10 cellular contexts compared by ENCODE assay signal in the genomic region with DNA sequence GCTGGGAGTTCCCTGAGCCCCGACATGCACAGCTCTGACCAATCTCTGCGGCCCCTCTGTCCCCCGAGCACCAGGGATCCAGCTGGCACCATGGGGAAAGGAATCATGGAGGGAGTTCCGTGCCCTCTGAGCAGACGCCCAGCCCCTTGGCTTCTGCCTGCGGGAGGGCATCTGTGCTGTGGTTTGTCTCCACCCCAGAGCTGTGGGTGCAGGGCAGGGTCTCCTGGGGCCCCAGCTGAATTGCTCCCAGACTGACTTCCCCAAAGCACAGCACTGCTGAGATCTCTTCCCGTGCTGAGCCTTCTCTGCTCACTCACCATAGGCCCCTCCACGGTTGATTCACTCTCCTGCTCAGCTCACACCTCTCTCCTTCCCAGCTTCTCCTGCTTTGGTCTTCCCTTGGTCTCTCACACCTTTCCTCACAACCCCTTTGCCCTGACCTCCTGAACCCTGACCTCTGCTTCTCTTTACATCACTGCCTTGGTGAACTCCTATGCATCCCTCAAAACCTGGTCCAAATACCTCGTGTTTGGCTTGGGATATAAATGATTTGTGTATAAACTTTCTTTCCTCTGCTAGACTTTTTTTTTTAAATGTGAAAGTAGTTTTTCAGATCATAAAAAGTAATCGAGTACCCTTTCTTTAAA.
DNase-seq lines count a peak whose midpoint lies in the region; ATAC-seq and TF ChIP-seq lines count a peak whose summit lies in the region.
"Had no signal": no experiment of that assay in that cellular context is flagged by ENCODE, and none has a peak within 500 bp of the region (broad histone marks: within the 10 kb centered on the region; RNA-seq: fewer than 3 reads in every experiment).

No MANE protein-coding gene starts in this region.

- H3K4me2 ChIP-seq in Karpas-422 (ENCODE audit: low read depth, low read length, poor library complexity, severe bottlenecking), result peak overlapping the region; percentile 58

- peaks cover 92% of the 10 kb centered on the region for H3K4me1 Mint-ChIP-seq in CD4-positive, alpha-beta T cell (ENCODE audit: low read depth)
- H3K4me1 Mint-ChIP-seq in activated naive CD8-positive, alpha-beta T cell treated with anti-CD3 and anti-CD28 coated beads, Interleukin-2, amount 10 ng/mL, durations not matched to agents 7 days and 5 days, result peaks cover 71% of the 10 kb centered on the region
- H3K4me1 Mint-ChIP-seq in naive thymus-derived CD8-positive, alpha-beta T cell, result peaks cover 66 to 99% (median 96%) of the 10 kb centered on the region in 4 donors
- peaks cover 11% of the 10 kb centered on the region for H3K4me1 Mint-ChIP-seq in mesothelial cell of epicardium

- H3K9me3 ChIP-seq in CD4-positive, alpha-beta T cell (ENCODE audit: control insufficient read depth, low read length), result no peaks in the 10 kb centered on the region
- H3K9me3 ChIP-seq in Karpas-422 (ENCODE audit: low read length) (no peaks in the 10 kb centered on the region), SJCRH30 (replicated peaks) (no peaks in the 10 kb centered on the region)

- no peak overlapping the region for H2AFZ ChIP-seq in Karpas-422 (ENCODE audit: low read length)

- peak; percentile 10 for ATAC-seq in CD4-positive, alpha-beta T cell (ENCODE audit: poor library complexity)
- ATAC-seq in activated naive CD8-positive, alpha-beta T cell treated with anti-CD3 and anti-CD28 coated beads, Interleukin-2, amount 10 ng/mL, durations not matched to agents 7 days and 5 days (ENCODE audit: low read depth), result no peak
- ATAC-seq in naive thymus-derived CD8-positive, alpha-beta T cell, result peak in 1 of 2 donors; percentile 12

- no peaks in the 10 kb centered on the region for H3K9me2 ChIP-seq in Karpas-422 (replicated peaks; ENCODE audit: insufficient read depth, low read length)

- no peaks in the 10 kb centered on the region for H4K20me1 ChIP-seq in Karpas-422 (ENCODE audit: insufficient read depth, low read depth, low read length)

- TF ChIP-seq CTCF in CD4-positive, alpha-beta T cell (IDR thresholded peaks at IDR 0.05), result no peak
- TF ChIP-seq CTCF in mesothelial cell of epicardium (IDR thresholded peaks at IDR 0.05; ENCODE audit: unreplicated experiment), result no peak

- CTCF ChIA-PET in CD4-positive, alpha-beta T cell (lab: Charles Lee), result interaction anchor here (2.0 to 2.3 kb wide), 3 partner anchors 24 to 74 kb away, joined by 5 to 13 read pairs (median 11); no protein-coding TSS in a partner anchor

- intact Hi-C loops in CD4-positive, alpha-beta T cell (cut with DNase I, micrococcal nuclease), result loop anchor here in 1 of 2 experiments (2.0 to 5.0 kb wide), 4 partner anchors 15 to 71 kb away; no protein-coding TSS in a partner anchor

- H3K27me3 Mint-ChIP-seq in CD4-positive, alpha-beta T cell, result no peaks in the 10 kb centered on the region
- H3K27me3 Mint-ChIP-seq in activated naive CD8-positive, alpha-beta T cell treated with anti-CD3 and anti-CD28 coated beads, Interleukin-2, amount 10 ng/mL, durations not matched to agents 7 days and 5 days, result no peaks in the 10 kb centered on the region
- no peaks in the 10 kb centered on the region for H3K27me3 Mint-ChIP-seq in naive thymus-derived CD8-positive, alpha-beta T cell
- H3K27me3 Mint-ChIP-seq in mesothelial cell of epicardium (ENCODE audit: low read depth), result no peaks in the 10 kb centered on the region

- no peaks in the 10 kb centered on the region for H3K9me3 Mint-ChIP-seq in CD4-positive, alpha-beta T cell
- no peaks in the 10 kb centered on the region for H3K9me3 Mint-ChIP-seq in activated naive CD8-positive, alpha-beta T cell treated with anti-CD3 and anti-CD28 coated beads, Interleukin-2, amount 10 ng/mL, durations not matched to agents 7 days and 5 days
- no peaks in the 10 kb centered on the region for H3K9me3 Mint-ChIP-seq in naive thymus-derived CD8-positive, alpha-beta T cell
- no peaks in the 10 kb centered on the region for H3K9me3 Mint-ChIP-seq in mesothelial cell of epicardium

- peak overlapping the region; percentile 91 for H3K4me3 Mint-ChIP-seq in CD4-positive, alpha-beta T cell
- H3K4me3 Mint-ChIP-seq in activated naive CD8-positive, alpha-beta T cell treated with anti-CD3 and anti-CD28 coated beads, Interleukin-2, amount 10 ng/mL, durations not matched to agents 7 days and 5 days, result peak overlapping the region; percentile 78
- peak overlapping the region; percentile 91 to 99 (median 97) for H3K4me3 Mint-ChIP-seq in naive thymus-derived CD8-positive, alpha-beta T cell
- H3K4me3 Mint-ChIP-seq in mesothelial cell of epicardium, result no peak overlapping the region

- peaks cover 50% of the 10 kb centered on the region for H3K36me3 Mint-ChIP-seq in CD4-positive, alpha-beta T cell (ENCODE audit: low read depth)
- peaks cover 38% of the 10 kb centered on the region for H3K36me3 Mint-ChIP-seq in activated naive CD8-positive, alpha-beta T cell treated with anti-CD3 and anti-CD28 coated beads, Interleukin-2, amount 10 ng/mL, durations not matched to agents 7 days and 5 days
- peaks cover 0 to 24% (median 5%) of the 10 kb centered on the region in 3 donors for H3K36me3 Mint-ChIP-seq in naive thymus-derived CD8-positive, alpha-beta T cell
- H3K36me3 Mint-ChIP-seq in mesothelial cell of epicardium, result peaks cover 11% of the 10 kb centered on the region

- H3K4me3 ChIP-seq in Karpas-422 (ENCODE audit: low read length) (peak overlapping the region; percentile 46; the same call in 1 of the 2 replicates), SJCRH30 (no peak overlapping the region)

- POLR2A ChIA-PET in CD4-positive, alpha-beta T cell (lab: Charles Lee), result interaction anchor here (0.8 to 18.6 kb wide), 20 partner anchors 15 to 552 kb away, joined by 3 to 368 read pairs (median 10); partner anchors contain the start of gene TNRC6C
- POLR2A ChIA-PET in activated naive CD8-positive, alpha-beta T cell treated with anti-CD3 and anti-CD28 coated beads, Interleukin-2, amount 10 ng/mL, durations not matched to agents 7 days and 5 days (lab: Charles Lee), result interaction anchor here (1.1 to 8.4 kb wide), 11 partner anchors 14 to 53 kb away, joined by 3 to 58 read pairs (median 7); no protein-coding TSS in a partner anchor
- POLR2A ChIA-PET in naive thymus-derived CD8-positive, alpha-beta T cell (lab: Charles Lee), result interaction anchor here (1.0 to 74.5 kb wide), 11 partner anchors 7 to 724 kb away, joined by 3 to 5369 read pairs (median 7); partner anchors contain the start of gene TNRC6C

- H3K4me1 ChIP-seq in Karpas-422 (ENCODE audit: low read length), result peaks cover 23% of the 10 kb centered on the region
- H3K4me1 ChIP-seq in SJCRH30, result peaks cover 32% of the 10 kb centered on the region

- H3K27me3 ChIP-seq in CD4-positive, alpha-beta T cell (ENCODE audit: control insufficient read depth, insufficient read depth, low read length), result no peaks in the 10 kb centered on the region
- H3K27me3 ChIP-seq in Karpas-422 (ENCODE audit: low read length), result no peaks in the 10 kb centered on the region
- no peaks in the 10 kb centered on the region for H3K27me3 ChIP-seq in SJCRH30

- peak overlapping the region; percentile 57 for H3K9ac ChIP-seq in Karpas-422 (ENCODE audit: low read length)

- H3K27ac ChIP-seq in CD4-positive, alpha-beta T cell (ENCODE audit: low read depth, low read length), result peak overlapping the region; percentile 92
- H3K27ac ChIP-seq in Karpas-422 (ENCODE audit: low read length) (no peak overlapping the region), SJCRH30 (no peak overlapping the region)

- H3K27ac Mint-ChIP-seq in CD4-positive, alpha-beta T cell, result peak overlapping the region; percentile 96
- H3K27ac Mint-ChIP-seq in activated naive CD8-positive, alpha-beta T cell treated with anti-CD3 and anti-CD28 coated beads, Interleukin-2, amount 10 ng/mL, durations not matched to agents 7 days and 5 days, result peak overlapping the region; percentile 91
- H3K27ac Mint-ChIP-seq in naive thymus-derived CD8-positive, alpha-beta T cell, result peak overlapping the region; percentile 93 to 100 (median 98)
- no peak overlapping the region for H3K27ac Mint-ChIP-seq in mesothelial cell of epicardium

- H3K36me3 ChIP-seq in Karpas-422 (ENCODE audit: insufficient read depth, low read length), result no peaks in the 10 kb centered on the region
- H3K36me3 ChIP-seq in SJCRH30, result peaks cover 14% of the 10 kb centered on the region

- DNase-seq in CD4-positive, alpha-beta T cell, result peak in 1 of 10 experiments; percentile 45
- DNase-seq in Karpas-422 (peak; percentile 72), SJCRH30 (no peak), NCI-H2227 (lab: John Stamatoyannopoulos, UW; ENCODE audit: unreplicated experiment) (no peak), mesothelial cell of epicardium (ENCODE audit: low spot score in 2 of 2, unreplicated experiment in 2 of 2) (no peak), mesenteric fat pad (ENCODE audit: low spot score) (no peak)
- DNase-seq in activated naive CD8-positive, alpha-beta T cell treated with anti-CD3 and anti-CD28 coated beads, Interleukin-2, amount 10 ng/mL, durations not matched to agents 7 days and 5 days, result no peak
- peak in 2 of 10 donors; percentile 34 to 42 for DNase-seq in naive thymus-derived CD8-positive, alpha-beta T cell
- DNase-seq: DMS79; stimulated activated CD4-positive, alpha-beta T cell treated with anti-CD3 and anti-CD28 coated beads, Interleukin-2, amount 100 ng/mL, for 24 hours had no signal

- H3K79me2 ChIP-seq in Karpas-422 (ENCODE audit: low read length), result no peaks in the 10 kb centered on the region
